9 cellular contexts compared by ENCODE assay signal in genomic region chr9:30964332-30964731, GRCh38.
"Had no signal": no experiment of that assay in that cellular context is flagged by ENCODE, and none has a peak within 500 bp of the region (broad histone marks: within the 10 kb centered on the region; RNA-seq: fewer than 3 reads in every experiment).

No MANE protein-coding gene starts in this region.

- H3K27ac ChIP-seq: GM23248 had no signal

- H3K36me3 ChIP-seq: HAP-1 had no signal

- H3K4me1 ChIP-seq: HAP-1 had no signal

- ATAC-seq: GM23338, HCT116 had no signal

- H3K4me3 ChIP-seq: GM23248, GM23338, HAP-1 had no signal

- H2AFZ ChIP-seq: GM23248, GM23338 had no signal

- H3K9ac ChIP-seq: GM23248 had no signal

- H3K9me3 ChIP-seq: HAP-1 had no signal

- H3K4me2 ChIP-seq: GM23338 had no signal

- DNase-seq: GM23248, GOT3, H7, H9, HCEC 1CT, HFFc6 had no signal
